Comparison of ENCODE assay signal across 3 cellular contexts in genomic region chr16:69378760-69379159, GRCh38.
TF ChIP-seq lines count a peak whose summit lies in the region.

No MANE protein-coding gene starts in this region.

TF ChIP-seq in SK-N-SH, 30 proteins besides CTCF, POLR2A, EP300 and RAD21:
- TF ChIP-seq GABPA (IDR thresholded peaks at IDR 0.05; ENCODE audit: low read depth): no peak
- no peak for TF ChIP-seq RCOR1 (IDR thresholded peaks at IDR 0.05; ENCODE audit: low read length)
- TF ChIP-seq REST (IDR thresholded peaks at IDR 0.05; ENCODE audit: low read depth, low read length): no peak
TF ChIP-seq in SK-N-SH: peak in this region for 0.

TF ChIP-seq in SK-N-SH treated with all-trans-retinoic acid at 6 μM for 48 hours, 23 proteins besides CTCF, POLR2A, EP300 and RAD21:
- TF ChIP-seq ESRRG (CRISPR knock-in tag; IDR thresholded peaks at IDR 0.05) (no peak), ZC3H10 (CRISPR knock-in tag; IDR thresholded peaks at IDR 0.05) (no peak), POU6F1 (CRISPR knock-in tag; IDR thresholded peaks at IDR 0.05; ENCODE audit: borderline replicate concordance, low read depth) (no peak), PPARA (CRISPR knock-in tag; IDR thresholded peaks at IDR 0.05; ENCODE audit: borderline replicate concordance) (no peak), RARB (CRISPR knock-in tag; IDR thresholded peaks at IDR 0.05) (no peak), GLIS3 (CRISPR knock-in tag; IDR thresholded peaks at IDR 0.05) (no peak), TCF4 (CRISPR knock-in tag; IDR thresholded peaks at IDR 0.05; ENCODE audit: borderline replicate concordance) (no peak; the same call in 1 of the 2 replicates), ZFP30 (CRISPR knock-in tag; IDR thresholded peaks at IDR 0.05) (no peak), SNAI2 (CRISPR knock-in tag; IDR thresholded peaks at IDR 0.05) (no peak), PATZ1 (CRISPR knock-in tag; IDR thresholded peaks at IDR 0.05; ENCODE audit: borderline replicate concordance) (no peak), CSDC2 (CRISPR knock-in tag; IDR thresholded peaks at IDR 0.05) (no peak), ZNF565 (CRISPR knock-in tag; conservative IDR thresholded peaks at IDR 0.05; ENCODE audit: low read depth) (no peak), BACH2 (CRISPR knock-in tag; IDR thresholded peaks at IDR 0.05; ENCODE audit: borderline replicate concordance) (no peak), TOX (CRISPR knock-in tag; IDR thresholded peaks at IDR 0.05; ENCODE audit: borderline replicate concordance) (no peak)

TF ChIP-seq in IMR-90, 13 proteins besides CTCF, POLR2A, EP300 and RAD21:
- TF ChIP-seq SMC3 (IDR thresholded peaks at IDR 0.05; ENCODE audit: low read depth, low read length) (no peak), RCOR1 (IDR thresholded peaks at IDR 0.05; ENCODE audit: insufficient replicate concordance, low read length) (no peak), FOS (IDR thresholded peaks at IDR 0.05; ENCODE audit: low read depth, low read length) (no peak), BHLHE40 (IDR thresholded peaks at IDR 0.05; ENCODE audit: low read depth, low read length) (no peak), ELK1 (IDR thresholded peaks at IDR 0.05; ENCODE audit: borderline replicate concordance, low read depth, low read length) (no peak), USF2 (IDR thresholded peaks at IDR 0.05; ENCODE audit: low read depth, low read length) (no peak), NFE2L2 (IDR thresholded peaks at IDR 0.05; ENCODE audit: low read depth, low read length) (no peak), RFX5 (IDR thresholded peaks at IDR 0.05; ENCODE audit: low read depth, low read length) (no peak), MXI1 (IDR thresholded peaks at IDR 0.05; ENCODE audit: borderline replicate concordance, low read depth, low read length) (no peak), CHD1 (IDR thresholded peaks at IDR 0.05; ENCODE audit: low read depth, low read length) (no peak), MAFK (IDR thresholded peaks at IDR 0.05; ENCODE audit: low read depth, low read length) (no peak), CEBPB (IDR thresholded peaks at IDR 0.05; ENCODE audit: low read depth, low read length) (no peak), MAZ (IDR thresholded peaks at IDR 0.05; ENCODE audit: borderline replicate concordance, low read depth, low read length) (no peak)
